In the genomic region with DNA sequence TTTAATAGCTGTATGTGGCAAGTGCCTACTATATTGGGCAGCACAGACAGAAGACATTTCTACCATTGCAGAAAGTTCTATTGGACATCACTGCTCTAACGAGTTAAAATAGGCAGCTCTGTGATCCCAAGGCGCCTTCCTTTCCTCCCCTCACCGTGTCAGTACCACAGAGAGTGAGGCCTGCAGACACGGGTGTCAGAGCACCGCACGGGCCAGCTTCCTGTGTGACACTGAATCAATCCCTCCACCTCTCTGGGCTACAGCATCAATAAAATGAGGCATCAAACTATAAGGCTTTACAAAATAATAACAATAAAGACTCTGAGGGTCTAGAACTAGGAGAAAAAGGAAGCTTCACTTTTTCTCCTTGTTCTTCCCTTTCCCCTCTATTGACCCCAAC, we compare ENCODE assay signal across 21 cellular contexts.
A peak's percentile ranks its signal among the peaks of the same experiment; 100 is the strongest.
DNase-seq lines count a peak whose midpoint lies in the region; ATAC-seq, FAIRE-seq and TF ChIP-seq lines count a peak whose summit lies in the region.
"Had no signal": no experiment of that assay in that cellular context is flagged by ENCODE, and none has a peak within 500 bp of the region (broad histone marks: within the 10 kb centered on the region; RNA-seq: fewer than 3 reads in every experiment).

No MANE protein-coding gene starts in this region.

- H3K36me3 Mint-ChIP-seq in H9 (ENCODE audit: insufficient read depth in 1 of 3, low read depth in 3 of 3) = no peaks in the 10 kb centered on the region
- H3K36me3 Mint-ChIP-seq in astrocyte (ENCODE audit: low read depth, unreplicated experiment) = peaks cover 2% of the 10 kb centered on the region
- H3K36me3 Mint-ChIP-seq in mesothelial cell of epicardium = no peaks in the 10 kb centered on the region
- no peaks in the 10 kb centered on the region for H3K36me3 Mint-ChIP-seq in CD14-positive monocyte

- H3K4me1 ChIP-seq in H9 (ENCODE audit: insufficient read depth, low read length) = peaks cover 4% of the 10 kb centered on the region; the same call in 1 of the 2 replicates
- H3K4me1 ChIP-seq in astrocyte (ENCODE audit: insufficient read depth, low read length) = peaks cover under 1% of the 10 kb centered on the region
- H3K4me1 ChIP-seq in spleen = no peaks in the 10 kb centered on the region

- no peak overlapping the region for H2BK12ac ChIP-seq in H9 (ENCODE audit: insufficient read length, low read depth, low read length)

- WGBS in H9 (ENCODE audit: extremely low coverage, insufficient read length, low lambda C conversion rate) = no CpG with 5 or more reads among the region's 6 CpGs
- WGBS in spleen, 5 donors = 79 to 85% (median 80%) methylated on average over 6 of the region's 6 CpGs

- H3K27ac Mint-ChIP-seq in H9 = no peak overlapping the region
- no peak overlapping the region for H3K27ac Mint-ChIP-seq in astrocyte (ENCODE audit: unreplicated experiment)
- H3K27ac Mint-ChIP-seq in mesothelial cell of epicardium = peak overlapping the region; percentile 97
- H3K27ac Mint-ChIP-seq in CD14-positive monocyte = no peak overlapping the region

- no peak overlapping the region for H3K4me3 ChIP-seq in astrocyte (ENCODE audit: insufficient read depth, low read depth, low read length)
- no peak overlapping the region for H3K4me3 ChIP-seq in spleen
- H3K4me3 ChIP-seq: A549, GM12878 had no signal

- H3K27ac ChIP-seq in H9 (ENCODE audit: insufficient read length, low read depth, low read length) (no peak overlapping the region), astrocyte (ENCODE audit: low read depth, low read length) (no peak overlapping the region), spleen (no peak overlapping the region)
- H3K27ac ChIP-seq: A549 had no signal

- H4K8ac ChIP-seq in H9 (replicated peaks; ENCODE audit: insufficient read length, low read depth, low read length) = no peak overlapping the region

- H3K4me1 Mint-ChIP-seq in H9 (peaks cover 20 to 34% of the 10 kb centered on the region in 2 experiments), astrocyte (ENCODE audit: low read depth, unreplicated experiment) (peaks cover 31% of the 10 kb centered on the region), mesothelial cell of epicardium (peaks cover 61% of the 10 kb centered on the region), CD14-positive monocyte (peaks cover under 1% of the 10 kb centered on the region)

- H2AFZ ChIP-seq in H9 (ENCODE audit: low read length) = no peak overlapping the region
- no peak overlapping the region for H2AFZ ChIP-seq in astrocyte (ENCODE audit: low read depth, low read length)

- H3K9me3 Mint-ChIP-seq in H9 = no peaks in the 10 kb centered on the region
- peaks cover 4% of the 10 kb centered on the region for H3K9me3 Mint-ChIP-seq in astrocyte (ENCODE audit: unreplicated experiment)
- H3K9me3 Mint-ChIP-seq in mesothelial cell of epicardium = no peaks in the 10 kb centered on the region
- H3K9me3 Mint-ChIP-seq in CD14-positive monocyte = peaks cover 0 to 2% (median 0%) of the 10 kb centered on the region in 7 donors

- no peaks in the 10 kb centered on the region; the same call in 1 of the 2 replicates for H3K27me3 ChIP-seq in H9 (ENCODE audit: insufficient read depth, low read length)
- no peaks in the 10 kb centered on the region for H3K27me3 ChIP-seq in astrocyte (ENCODE audit: insufficient read depth, low read length)
- H3K27me3 ChIP-seq in spleen (replicated peaks in 1 of 7) = peaks cover 0 to 21% (median 6%) of the 10 kb centered on the region in 7 donors

- H4K5ac ChIP-seq in H9 (ENCODE audit: insufficient read length, low read depth, low read length) = no peak overlapping the region

- H3K9ac ChIP-seq in H9 (ENCODE audit: extremely low read depth, insufficient read length, low read length) (no peak overlapping the region), astrocyte (ENCODE audit: low read length) (no peak overlapping the region)

- intact Hi-C loops in spleen (cut with DNase I; ENCODE audit: low total_unique reads) (no loop called here), CD14-positive monocyte (cut with micrococcal nuclease) (no loop called here)

- no peak overlapping the region for H4K91ac ChIP-seq in H9 (ENCODE audit: insufficient read length, low read depth, low read length)

- no peak overlapping the region for H3K14ac ChIP-seq in H9 (ENCODE audit: insufficient read depth, low read length)

- H3K23me2 ChIP-seq in H9 (ENCODE audit: insufficient read length, low read depth, low read length, poor library complexity, severe bottlenecking) = no peaks in the 10 kb centered on the region

- no peak overlapping the region for H3K56ac ChIP-seq in H9 (ENCODE audit: insufficient read length, low read depth, low read length)

- no peak for TF ChIP-seq POLR2A in spleen (IDR thresholded peaks at IDR 0.05)

- H2BK20ac ChIP-seq in H9 (ENCODE audit: low read depth, low read length, poor library complexity, severe bottlenecking) = no peak overlapping the region

- H2BK5ac ChIP-seq in H9 (ENCODE audit: insufficient read length, low read length) = no peak overlapping the region

- TF ChIP-seq CTCF in H9 (conservative IDR thresholded peaks at IDR 0.05) (no peak), astrocyte (IDR thresholded peaks at IDR 0.05; ENCODE audit: insufficient read depth, low read depth, low read length) (no peak), mesothelial cell of epicardium (IDR thresholded peaks at IDR 0.05; ENCODE audit: unreplicated experiment) (no peak), spleen (IDR thresholded peaks at IDR 0.05 in 8 of 11, conservative IDR thresholded peaks at IDR 0.05 in 3 of 11) (no peak), CD14-positive monocyte (IDR thresholded peaks at IDR 0.05) (no peak)

- no peak overlapping the region for H3K4ac ChIP-seq in H9 (ENCODE audit: low read depth, low read length)

- ATAC-seq in HG03378 (IDR thresholded peaks at IDR 0.05; ENCODE audit: unreplicated experiment) (no peak), HG02973 (IDR thresholded peaks at IDR 0.05; ENCODE audit: unreplicated experiment) (no peak)
- ATAC-seq: A549, GM12878, HepG2 had no signal

- no peak overlapping the region for H3K4me3 Mint-ChIP-seq in H9
- no peak overlapping the region for H3K4me3 Mint-ChIP-seq in astrocyte (ENCODE audit: unreplicated experiment)
- no peak overlapping the region for H3K4me3 Mint-ChIP-seq in mesothelial cell of epicardium
- H3K4me3 Mint-ChIP-seq in CD14-positive monocyte = no peak overlapping the region

- H3K23ac ChIP-seq in H9 (ENCODE audit: insufficient read length, low read depth, low read length) = no peak overlapping the region

- H2AK5ac ChIP-seq in H9 (ENCODE audit: insufficient read length, low read length) = no peak overlapping the region

- no peak overlapping the region for H3K4me2 ChIP-seq in H9 (ENCODE audit: insufficient read depth, insufficient read length, low read length)
- H3K4me2 ChIP-seq in astrocyte (ENCODE audit: low read length) = peak overlapping the region; percentile 40
- H3K4me2 ChIP-seq: A549 had no signal

- H3K9me3 ChIP-seq in H9 (ENCODE audit: control insufficient read depth, low read depth, low read length) (no peaks in the 10 kb centered on the region), astrocyte (ENCODE audit: insufficient read depth, low read depth, low read length) (no peaks in the 10 kb centered on the region), spleen (no peaks in the 10 kb centered on the region)
- H3K9me3 ChIP-seq: A549 had no signal

- no peaks in the 10 kb centered on the region for H3K79me1 ChIP-seq in H9 (ENCODE audit: insufficient read depth, low read depth, low read length, poor library complexity, severe bottlenecking)

- DNase-seq in H9 (peak; percentile 6), astrocyte (ENCODE audit: low read depth) (no peak), mesothelial cell of epicardium (ENCODE audit: low spot score in 2 of 2, unreplicated experiment in 2 of 2) (peak in 1 of 2 experiments; percentile 37), spleen (peak; percentile 5), CD14-positive monocyte (ENCODE audit: low spot score) (no peak)
- DNase-seq in activated CD4-positive, CD25-positive, alpha-beta regulatory T cell treated with anti-CD3 and anti-CD28 coated beads, Interleukin-2, amount 50 U/mL, for 72 hours = no peak
- DNase-seq: C1 segment of cervical spinal cord, GDM1, HCEC 1CT, KG1, NCI-H1436 treated with DMSO at 0.1 percent for 48 hours, NCI-H2029 treated with DMSO at 0.1 percent for 48 hours, NCI-H2171 treated with DMSO at 0.1 percent for 48 hours, NCI-H510A treated with DMSO at 0.1 percent for 48 hours, SHP77 treated with DMSO at 0.1 percent for 48 hours had no signal

- no peak for FAIRE-seq in astrocyte (lab: Jason Lieb, UNC)
- FAIRE-seq: A549, GM12878, GM18507, HepG2 had no signal

- H4K20me1 ChIP-seq in H9 (ENCODE audit: control insufficient read depth, insufficient read depth, insufficient read length) = no peaks in the 10 kb centered on the region
- no peaks in the 10 kb centered on the region for H4K20me1 ChIP-seq in astrocyte (ENCODE audit: insufficient read depth, low read length)

- no peak overlapping the region for H3K18ac ChIP-seq in H9 (ENCODE audit: insufficient read length, low read depth, low read length)

- peaks cover 14% of the 10 kb centered on the region for H3K27me3 Mint-ChIP-seq in H9 (ENCODE audit: low read depth)
- peaks cover 16% of the 10 kb centered on the region for H3K27me3 Mint-ChIP-seq in astrocyte (ENCODE audit: low read depth, unreplicated experiment)
- peaks cover 28% of the 10 kb centered on the region for H3K27me3 Mint-ChIP-seq in mesothelial cell of epicardium (ENCODE audit: low read depth)
- H3K27me3 Mint-ChIP-seq in CD14-positive monocyte (ENCODE audit: low read depth in 3 of 3) = peaks cover 2 to 11% (median 8%) of the 10 kb centered on the region in 3 donors

- H3K36me3 ChIP-seq in astrocyte (ENCODE audit: insufficient read depth, low read length) (no peaks in the 10 kb centered on the region), spleen (no peaks in the 10 kb centered on the region)

- H3K79me2 ChIP-seq in H9 (ENCODE audit: insufficient read depth, low read length) (no peaks in the 10 kb centered on the region), astrocyte (ENCODE audit: insufficient read depth, low read length) (no peaks in the 10 kb centered on the region)

- H2BK120ac ChIP-seq in H9 (ENCODE audit: low read depth, low read length, poor library complexity, severe bottlenecking) = no peak overlapping the region

- H2BK15ac ChIP-seq in H9 (ENCODE audit: low read depth, low read length) = no peak overlapping the region

- H3T11ph ChIP-seq in H9 (ENCODE audit: low read length) = no peak overlapping the region

Comparison
In these comparisons a context has a peak if more than half of its experiments do, and no peak if none do; other contexts are left out.
1. DNase-seq: peak in H9 (single experiment) and spleen (single experiment); none in astrocyte (single experiment), activated CD4-positive, CD25-positive, alpha-beta regulatory T cell treated with anti-CD3 and anti-CD28 coated beads, Interleukin-2, amount 50 U/mL, for 72 hours (single experiment) and CD14-positive monocyte (single experiment).